Comparison of ENCODE assay signal across 8 cellular contexts in genomic region chr1:21937372-21938121, GRCh38. TPM values are rescaled to one million over a fixed set of nuclear protein-coding genes. Genes with fewer than 3 reads are reported as not detected.
DNase-seq lines count a peak whose midpoint lies in the region; ATAC-seq and TF ChIP-seq lines count a peak whose summit lies in the region.

No MANE protein-coding gene starts in this region.

- H3K4me2 ChIP-seq in KMS-11 (peak overlapping the region; percentile 51; the same call in 1 of the 2 replicates), osteoblast (ENCODE audit: insufficient read depth, low read length) (peak overlapping the region; percentile 46)

- TF ChIP-seq CTCF in KMS-11 (conservative IDR thresholded peaks at IDR 0.05; ENCODE audit: low read depth, low read length), result no peak
- TF ChIP-seq CTCF in cardiac muscle cell (IDR thresholded peaks at IDR 0.05; ENCODE audit: low read depth, low read length), result no peak
- no peak for TF ChIP-seq CTCF in osteoblast (IDR thresholded peaks at IDR 0.05; ENCODE audit: extremely low read depth, low read depth, low read length)
- TF ChIP-seq CTCF in suprapubic skin (IDR thresholded peaks at IDR 0.05), result no peak

- H3K27ac Mint-ChIP-seq in activated naive CD8-positive, alpha-beta T cell treated with anti-CD3 and anti-CD28 coated beads, Interleukin-2, amount 50 U/mL, for 24 hours, result peak overlapping the region; percentile 80

- peaks cover 22% of the 10 kb centered on the region for H3K4me1 Mint-ChIP-seq in activated naive CD8-positive, alpha-beta T cell treated with anti-CD3 and anti-CD28 coated beads, Interleukin-2, amount 50 U/mL, for 24 hours

- no peaks in the 10 kb centered on the region for H3K9me3 Mint-ChIP-seq in activated naive CD8-positive, alpha-beta T cell treated with anti-CD3 and anti-CD28 coated beads, Interleukin-2, amount 50 U/mL, for 24 hours

- H3K27ac ChIP-seq in KMS-11 (no peak overlapping the region), cardiac muscle cell (peak overlapping the region; percentile 33), osteoblast (ENCODE audit: low read depth, low read length) (peak overlapping the region; percentile 89), suprapubic skin (peak overlapping the region; percentile 89)

- H2AFZ ChIP-seq in KMS-11 (ENCODE audit: low read depth), result peak overlapping the region; percentile 59
- peak overlapping the region; percentile 28 for H2AFZ ChIP-seq in osteoblast (ENCODE audit: low read length)

- no peaks in the 10 kb centered on the region for H3K36me3 Mint-ChIP-seq in activated naive CD8-positive, alpha-beta T cell treated with anti-CD3 and anti-CD28 coated beads, Interleukin-2, amount 50 U/mL, for 24 hours (ENCODE audit: low read depth)

- H4K20me1 ChIP-seq in KMS-11 (ENCODE audit: insufficient read depth) (no peaks in the 10 kb centered on the region), osteoblast (ENCODE audit: insufficient read depth, low read length) (peaks cover 6% of the 10 kb centered on the region)

- peak; percentile 62 for ATAC-seq in activated naive CD8-positive, alpha-beta T cell treated with anti-CD3 and anti-CD28 coated beads, Interleukin-2, amount 50 U/mL, for 24 hours

- H3K9me3 ChIP-seq in cardiac muscle cell (ENCODE audit: low read depth) (no peaks in the 10 kb centered on the region), osteoblast (ENCODE audit: low read depth, low read length) (no peaks in the 10 kb centered on the region), suprapubic skin (no peaks in the 10 kb centered on the region)

- H3K79me2 ChIP-seq in KMS-11 (ENCODE audit: insufficient read depth, low read depth), result no peaks in the 10 kb centered on the region
- H3K79me2 ChIP-seq in osteoblast (ENCODE audit: insufficient read depth, low read length), result peaks cover 43% of the 10 kb centered on the region

- no peak for TF ChIP-seq POLR2A in suprapubic skin (IDR thresholded peaks at IDR 0.05)

- peak; percentile 77 to 83 (median 83) for DNase-seq in NCI-H1417 (lab: John Stamatoyannopoulos, UW)
- DNase-seq in NCI-H1417 treated with DMSO at 0.1 percent for 48 hours (lab: John Stamatoyannopoulos, UW), result no peak
- DNase-seq in SW480 (ENCODE audit: low spot score), result peak; percentile 63
- peak; percentile 70 for DNase-seq in activated naive CD8-positive, alpha-beta T cell treated with anti-CD3 and anti-CD28 coated beads, Interleukin-2, amount 50 U/mL, for 24 hours
- peak; percentile 92 to 94 for DNase-seq in cardiac muscle cell (ENCODE audit: low read depth in 1 of 2, low spot score in 1 of 2)
- DNase-seq in osteoblast (ENCODE audit: insufficient read length, low spot score, missing footprints), result peak; percentile 97
- no peak for DNase-seq in suprapubic skin (ENCODE audit: low spot score in 2 of 2)

- H3K27me3 ChIP-seq in KMS-11 (ENCODE audit: insufficient read depth, low read depth), result peaks cover 6% of the 10 kb centered on the region; the same call in 1 of the 2 replicates
- H3K27me3 ChIP-seq in cardiac muscle cell, result no peaks in the 10 kb centered on the region
- no peaks in the 10 kb centered on the region for H3K27me3 ChIP-seq in osteoblast (ENCODE audit: insufficient read depth, low read length)
- no peaks in the 10 kb centered on the region for H3K27me3 ChIP-seq in suprapubic skin

- H3K9ac ChIP-seq in KMS-11, result 0 out of 2 replicates have a peak overlapping the region, but pooled peaks have one; percentile 15

- peaks cover 15% of the 10 kb centered on the region for H3K27me3 Mint-ChIP-seq in activated naive CD8-positive, alpha-beta T cell treated with anti-CD3 and anti-CD28 coated beads, Interleukin-2, amount 50 U/mL, for 24 hours

- H3K4me1 ChIP-seq in KMS-11 (ENCODE audit: low read depth, poor library complexity, severe bottlenecking), result peaks cover 4% of the 10 kb centered on the region
- H3K4me1 ChIP-seq in cardiac muscle cell (ENCODE audit: low read depth), result peaks cover 58% of the 10 kb centered on the region
- H3K4me1 ChIP-seq in osteoblast (ENCODE audit: insufficient read depth, low read length), result peaks cover 59% of the 10 kb centered on the region
- H3K4me1 ChIP-seq in suprapubic skin, result peaks cover 87% of the 10 kb centered on the region

- peak overlapping the region; percentile 79 for H3K4me3 Mint-ChIP-seq in activated naive CD8-positive, alpha-beta T cell treated with anti-CD3 and anti-CD28 coated beads, Interleukin-2, amount 50 U/mL, for 24 hours

- WGBS in suprapubic skin, result 30% methylated on average over 14 of the region's 69 CpGs

- H3K36me3 ChIP-seq in KMS-11 (ENCODE audit: insufficient read depth) (no peaks in the 10 kb centered on the region), cardiac muscle cell (no peaks in the 10 kb centered on the region), osteoblast (ENCODE audit: insufficient read depth, low read length) (peaks cover 8% of the 10 kb centered on the region), suprapubic skin (no peaks in the 10 kb centered on the region)

- H3K4me3 ChIP-seq in KMS-11 (IDR thresholded peaks at IDR 0.05; ENCODE audit: insufficient read depth, low read depth, low read length) (no peak overlapping the region), cardiac muscle cell (peak overlapping the region; percentile 40), osteoblast (ENCODE audit: insufficient read depth, low read length) (peak overlapping the region; percentile 57), suprapubic skin (peak overlapping the region; percentile 80)

- no peak for TF ChIP-seq EP300 in suprapubic skin (IDR thresholded peaks at IDR 0.05)

RNA-seq across cellular contexts. Expression of gene HSPG2, which starts 0.4 kb away (rescaled TPM):
- 112 and 193 TPM in 2 replicates for total RNA-seq in cardiac muscle cell
- polyA plus RNA-seq in cardiac muscle cell, result 62.3 and 96.2 TPM in 2 replicates
- 220 and 265 TPM in 2 replicates for total RNA-seq in osteoblast
- total RNA-seq in suprapubic skin, result 100 to 1,000 TPM in 3 of 4 donors, 10 to 100 TPM in 1; 97.5 to 164 (median 131) TPM

RNA-seq across cellular contexts. Expression of gene CELA3B, which starts 39.3 kb away (rescaled TPM):
- total RNA-seq in cardiac muscle cell (not detected in 2 replicates), osteoblast (not detected in 2 replicates), suprapubic skin (not detected)
- polyA plus RNA-seq in cardiac muscle cell, result not detected in 2 replicates

Comparison
In these comparisons a context has a peak if more than half of its experiments do, and no peak if none do; other contexts are left out.
1. DNase-seq: peak in NCI-H1417 (3 of 3), SW480 (single experiment), activated naive CD8-positive, alpha-beta T cell treated with anti-CD3 and anti-CD28 coated beads, Interleukin-2, amount 50 U/mL, for 24 hours (single experiment), cardiac muscle cell (2 of 2) and osteoblast (single experiment); none in NCI-H1417 treated with DMSO at 0.1 percent for 48 hours (single experiment) and suprapubic skin (0 of 2).